ENCODE assay signal across 28 cellular contexts in the genomic region with DNA sequence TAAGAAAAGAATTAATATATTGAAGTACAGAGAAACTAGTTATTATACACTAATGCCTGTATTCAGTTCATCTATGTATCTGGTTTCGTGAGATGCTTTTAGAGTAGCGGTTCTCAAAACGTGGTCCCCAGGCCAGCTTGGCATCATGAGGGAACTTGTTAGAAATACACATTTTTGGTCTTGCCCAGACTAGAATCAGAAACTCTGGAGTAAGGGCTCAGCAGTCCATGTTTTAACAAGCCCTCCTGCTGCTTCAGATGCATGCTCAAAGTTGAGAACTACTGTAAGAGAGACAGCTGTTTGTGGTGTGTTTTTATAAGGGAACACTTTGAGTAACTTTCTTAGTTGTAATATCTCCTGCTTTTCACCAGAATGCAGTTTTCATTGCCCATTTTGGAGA.
"Had no signal": no experiment of that assay in that cellular context is flagged by ENCODE, and none has a peak within 500 bp of the region (broad histone marks: within the 10 kb centered on the region; RNA-seq: fewer than 3 reads in every experiment).

No MANE protein-coding gene starts in this region.

- ATAC-seq: activated CD4-positive, CD25-positive, alpha-beta regulatory T cell treated with anti-CD3 and anti-CD28 coated beads, Interleukin-2, amount 50 U/mL, for 24 hours; effector memory CD8-positive, alpha-beta T cell; esophagus mucosa; left cardiac atrium; naive thymus-derived CD8-positive, alpha-beta T cell; pancreas; psoas muscle; stimulated activated naive B cell treated with anti-CD40 and anti-IgM and Interleukin-4, amounts not matched to agents 10 μg/mL and 1 μg/mL and 100 μg/mL, for 72 hours had no signal

- H3K9me3 ChIP-seq: adrenal gland, pancreas, psoas muscle, sigmoid colon, stomach, thyroid gland had no signal

- DNase-seq: activated CD4-positive, alpha-beta T cell treated with anti-CD3 and anti-CD28 coated beads for 48 hours; activated CD4-positive, alpha-beta T cell treated with anti-CD3 and anti-CD28 coated beads, Interleukin-2, amount 50 U/mL, for 48 hours; activated CD8-positive, alpha-beta memory T cell treated with anti-CD3 and anti-CD28 coated beads for 24 hours; activated effector memory CD4-positive, alpha-beta T cell treated with Interleukin-2 at 50 U/mL for 16 hours; activated naive CD4-positive, alpha-beta T cell treated with anti-CD3 and anti-CD28 coated beads for 36 hours; activated naive CD8-positive, alpha-beta T cell treated with anti-CD3 and anti-CD28 coated beads for 36 hours; adrenal gland; aorta; cortex of kidney; effector memory CD8-positive, alpha-beta T cell; foreskin melanocyte; left cardiac atrium; midbrain; naive thymus-derived CD8-positive, alpha-beta T cell; nucleus accumbens; pancreas; psoas muscle; sigmoid colon; stimulated activated CD4-positive, alpha-beta T cell treated with anti-CD3 and anti-CD28 coated beads, Interleukin-2, amount 100 ng/mL, for 24 hours; stimulated activated naive B cell treated with anti-CD40 and anti-IgM and Interleukin-4, amounts not matched to agents 10 μg/mL and 1 μg/mL and 100 μg/mL, for 72 hours; stomach; T-helper 9 cell; thyroid gland had no signal

- H3K4me2 ChIP-seq: smooth muscle cell had no signal

- H3K27me3 ChIP-seq: adrenal gland, pancreas, sigmoid colon, stomach, thyroid gland had no signal

- FAIRE-seq: pancreas, TTC549 had no signal

- H3K4me1 ChIP-seq: adrenal gland, pancreas, thyroid gland had no signal

- H3K4me3 ChIP-seq: adrenal gland, pancreas, psoas muscle, sigmoid colon, smooth muscle cell, stomach, thyroid gland had no signal

- H3K27ac ChIP-seq: adrenal gland, pancreas, psoas muscle, sigmoid colon, stomach, thyroid gland, VCaP had no signal
